In genomic region chr16:4970010-4970409, GRCh38 we compare ENCODE assay signal across 16 cellular contexts. TPM values are rescaled to one million over a fixed set of nuclear protein-coding genes. Genes with fewer than 3 reads are reported as not detected.
"Had no signal": no experiment of that assay in that cellular context is flagged by ENCODE, and none has a peak within 500 bp of the region (broad histone marks: within the 10 kb centered on the region; RNA-seq: fewer than 3 reads in every experiment).

No MANE protein-coding gene starts in this region.

- H3K4me3 ChIP-seq: ascending aorta, heart left ventricle, sigmoid colon had no signal

- H3K4me1 Mint-ChIP-seq: T-cell had no signal

- H3K27me3 Mint-ChIP-seq: activated CD4-positive, alpha-beta memory T cell treated with anti-CD3 and anti-CD28 coated beads, Interleukin-2, amount 10 ng/mL, durations not matched to agents 7 days and 5 days; progenitor cell of endocrine pancreas had no signal

- H3K4me3 Mint-ChIP-seq: activated CD4-positive, alpha-beta memory T cell treated with anti-CD3 and anti-CD28 coated beads, Interleukin-2, amount 10 ng/mL, durations not matched to agents 7 days and 5 days; activated CD4-positive, alpha-beta T cell treated with anti-CD3 and anti-CD28 coated beads for 36 hours; stimulated activated naive CD8-positive, alpha-beta T cell treated with anti-CD3 and anti-CD28 coated beads, Interleukin-15, Interleukin-2, amounts not matched to agents 100 ng/mL and 50 ng/mL, for 24 hours; T-cell had no signal

- H3K27ac ChIP-seq: ascending aorta, neutrophil, sigmoid colon, VCaP had no signal

- ATAC-seq: activated CD4-positive, alpha-beta T cell treated with anti-CD3 and anti-CD28 coated beads for 36 hours; T-cell had no signal

- H3K9me3 ChIP-seq: ascending aorta, heart left ventricle, neutrophil, sigmoid colon had no signal

- DNase-seq: activated CD4-positive, alpha-beta memory T cell treated with anti-CD3 and anti-CD28 coated beads, Interleukin-2, amount 10 ng/mL, durations not matched to agents 7 days and 5 days; activated CD4-positive, alpha-beta T cell treated with anti-CD3 and anti-CD28 coated beads for 36 hours; activated CD8-positive, alpha-beta memory T cell treated with anti-CD3 and anti-CD28 coated beads, Interleukin-2, amount 50 U/mL, for 48 hours; sigmoid colon; stimulated activated CD4-positive, alpha-beta T cell treated with anti-CD3 and anti-CD28 coated beads, Interleukin-4, amount 100 ng/mL, for 24 hours; T-cell; T1000 had no signal

- FAIRE-seq: bronchial epithelial cell, keratinocyte, urothelium cell line had no signal

- H3K27me3 ChIP-seq: ascending aorta had no signal

- H3K9me3 Mint-ChIP-seq: stimulated activated naive CD8-positive, alpha-beta T cell treated with anti-CD3 and anti-CD28 coated beads, Interleukin-15, Interleukin-2, amounts not matched to agents 100 ng/mL and 50 ng/mL, for 24 hours had no signal

- H3K36me3 Mint-ChIP-seq: T-cell had no signal

- H3K4me1 ChIP-seq: ascending aorta, sigmoid colon had no signal

- H3K27ac Mint-ChIP-seq: activated CD4-positive, alpha-beta memory T cell treated with anti-CD3 and anti-CD28 coated beads, Interleukin-2, amount 10 ng/mL, durations not matched to agents 7 days and 5 days; activated CD4-positive, alpha-beta T cell treated with anti-CD3 and anti-CD28 coated beads for 36 hours; progenitor cell of endocrine pancreas; stimulated activated naive CD8-positive, alpha-beta T cell treated with anti-CD3 and anti-CD28 coated beads, Interleukin-15, Interleukin-2, amounts not matched to agents 100 ng/mL and 50 ng/mL, for 24 hours; T-cell had no signal

- H3K36me3 ChIP-seq: ascending aorta, heart left ventricle, neutrophil, sigmoid colon had no signal

RNA-seq across cellular contexts. Expression of gene PPL, which starts 33.1 kb away (rescaled TPM):
- total RNA-seq: activated CD4-positive, alpha-beta T cell treated with anti-CD3 and anti-CD28 coated beads for 36 hours had no signal
